8 cellular contexts compared by ENCODE assay signal in the genomic region with DNA sequence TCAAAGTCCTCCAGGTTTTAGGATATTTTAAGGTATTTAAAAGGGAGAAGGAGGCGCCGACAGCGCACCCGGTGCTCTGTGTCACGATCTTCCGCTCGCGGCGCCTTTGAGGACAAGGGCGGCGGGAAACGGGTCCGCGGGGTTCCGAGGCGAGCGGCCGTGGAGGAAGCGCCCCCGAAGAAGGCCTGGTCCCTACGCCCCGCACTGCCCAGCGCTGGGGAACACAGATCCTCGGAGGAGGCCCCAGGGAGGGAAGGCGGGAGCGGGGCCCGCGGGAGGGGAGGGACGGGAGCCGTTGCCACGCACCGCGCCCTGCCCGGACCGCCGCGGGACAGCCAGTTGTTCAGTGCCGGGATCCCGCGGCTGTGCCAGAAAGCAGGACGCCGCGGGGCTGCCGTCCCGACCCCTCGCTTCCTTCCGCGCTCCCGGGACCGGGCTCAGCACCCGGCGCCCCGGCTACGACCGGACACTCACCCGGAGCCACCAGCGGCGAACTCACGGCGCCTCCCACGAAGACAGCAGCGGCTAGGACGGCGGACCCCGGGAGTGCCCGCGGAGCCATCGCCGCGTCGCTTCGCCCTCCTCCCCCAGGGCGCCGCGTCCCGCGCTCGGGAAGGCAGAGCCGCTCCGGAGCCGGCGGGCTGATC. TPM values are rescaled to one million over a fixed set of nuclear protein-coding genes. Genes with fewer than 3 reads are reported as not detected.
DNase-seq lines count a peak whose midpoint lies in the region; ATAC-seq and TF ChIP-seq lines count a peak whose summit lies in the region.

No MANE protein-coding gene starts in this region.

- intact Hi-C loops in activated CD4-positive, alpha-beta T cell treated with anti-CD3 and anti-CD28 coated beads for 36 hours (cut with DNase I, micrococcal nuclease) = loop anchor here (1.0 to 10.0 kb wide), 11 partner anchors 30 to 1499 kb away; a partner anchor contains a TSS
- intact Hi-C loops in dorsolateral prefrontal cortex (cut with DNase I) = loop anchor here (5.0 to 10.0 kb wide), 4 partner anchors 84 to 1071 kb away; a partner anchor contains a TSS

- CTCF ChIA-PET in activated CD4-positive, alpha-beta T cell treated with anti-CD3 and anti-CD28 coated beads for 36 hours (lab: Charles Lee) = interaction anchor here (0.6 kb wide), 1 partner anchor 1638 kb away, joined by 3 read pairs; no protein-coding TSS in a partner anchor

- peak in 2 of 56 donors; percentile 3 to 7 for TF ChIP-seq CTCF in dorsolateral prefrontal cortex (IDR thresholded peaks at IDR 0.05 in 54 of 56, conservative IDR thresholded peaks at IDR 0.05 in 2 of 56; ENCODE audit: low read depth in 1 of 56, partially characterized antibody in 56 of 56)

- H3K27me3 ChIP-seq in HUES48 (ENCODE audit: control insufficient read depth, insufficient read depth, low read length) (peaks cover 16% of the 10 kb centered on the region), dorsolateral prefrontal cortex (no peaks in the 10 kb centered on the region)

- POLR2A ChIA-PET in activated CD4-positive, alpha-beta T cell treated with anti-CD3 and anti-CD28 coated beads for 36 hours (lab: Charles Lee) = no interaction called here

- H3K4me1 Mint-ChIP-seq in activated CD4-positive, alpha-beta T cell treated with anti-CD3 and anti-CD28 coated beads for 36 hours = peaks cover 35% of the 10 kb centered on the region

- H3K27ac Mint-ChIP-seq in activated CD4-positive, alpha-beta T cell treated with anti-CD3 and anti-CD28 coated beads for 36 hours = peak overlapping the region; percentile 94

- H3K27me3 Mint-ChIP-seq in activated CD4-positive, alpha-beta T cell treated with anti-CD3 and anti-CD28 coated beads for 36 hours = no peaks in the 10 kb centered on the region

- H3K9me3 ChIP-seq in HUES48 (ENCODE audit: control insufficient read depth, insufficient read depth, low read length) (no peaks in the 10 kb centered on the region), mesodermal cell (ENCODE audit: control insufficient read depth, low read length) (no peaks in the 10 kb centered on the region)

- H3K4me3 ChIP-seq in HUES48 (ENCODE audit: low read depth, low read length) = peak overlapping the region; percentile 80
- peak overlapping the region; percentile 58 to 98 (median 91) for H3K4me3 ChIP-seq in dorsolateral prefrontal cortex
- peak overlapping the region; percentile 73 for H3K4me3 ChIP-seq in mesodermal cell (ENCODE audit: extremely low read depth, insufficient read depth, low read length, poor library complexity, severe bottlenecking)

- H3K9me3 Mint-ChIP-seq in activated CD4-positive, alpha-beta T cell treated with anti-CD3 and anti-CD28 coated beads for 36 hours (ENCODE audit: low read depth) = no peaks in the 10 kb centered on the region

- H3K27ac ChIP-seq in HUES48 (ENCODE audit: low read depth, low read length) = peak overlapping the region; percentile 63
- peak overlapping the region in 58 of 59 donors; percentile 41 to 95 (median 88) for H3K27ac ChIP-seq in dorsolateral prefrontal cortex
- H3K27ac ChIP-seq in mesodermal cell (ENCODE audit: low read depth, low read length, severe bottlenecking) = peak overlapping the region; percentile 74

- H3K9ac ChIP-seq in HUES48 (ENCODE audit: low read depth, low read length) = peak overlapping the region; percentile 58

- peak; percentile 12 for ATAC-seq in GM21381 (IDR thresholded peaks at IDR 0.05; ENCODE audit: unreplicated experiment)
- peak; percentile 10 for ATAC-seq in activated CD4-positive, alpha-beta T cell treated with anti-CD3 and anti-CD28 coated beads for 36 hours

- H3K36me3 ChIP-seq in HUES48 (ENCODE audit: control insufficient read depth, insufficient read depth, low read length) (no peaks in the 10 kb centered on the region), mesodermal cell (ENCODE audit: control insufficient read depth, insufficient read depth, low read length) (no peaks in the 10 kb centered on the region)

- peak overlapping the region; percentile 84 for H3K4me3 Mint-ChIP-seq in activated CD4-positive, alpha-beta T cell treated with anti-CD3 and anti-CD28 coated beads for 36 hours

- H3K4me1 ChIP-seq in HUES48 (ENCODE audit: control insufficient read depth, insufficient read depth, low read length) (peaks cover 26% of the 10 kb centered on the region), mesodermal cell (ENCODE audit: control insufficient read depth, insufficient read depth, low read length, poor library complexity, severe bottlenecking) (peaks cover 11% of the 10 kb centered on the region)

- DNase-seq in ELR (ENCODE audit: low read depth) = peak; percentile 59
- peak; percentile 65 for DNase-seq in activated CD4-positive, alpha-beta T cell treated with anti-CD3 and anti-CD28 coated beads for 36 hours
- peak in 5 of 10 donors; percentile 11 to 60 (median 41) for DNase-seq in dorsolateral prefrontal cortex
- DNase-seq in stimulated activated naive CD4-positive, alpha-beta T cell (lab: John Stamatoyannopoulos, UW) = peak in 4 of 6 experiments; percentile 31 to 86 (median 56)
- no peak for DNase-seq in SHP77 (lab: John Stamatoyannopoulos, UW)

- peaks cover 5% of the 10 kb centered on the region for H3K36me3 Mint-ChIP-seq in activated CD4-positive, alpha-beta T cell treated with anti-CD3 and anti-CD28 coated beads for 36 hours (ENCODE audit: low read depth)

- 0% methylated on average over 46 to 63 of the region's 82 CpGs for WGBS in mesodermal cell (ENCODE audit: insufficient coverage in 2 of 2), 2 experiments

RNA-seq across cellular contexts. Expression of a gene that starts 0.3 kb away (rescaled TPM):
- 1 to 10 TPM; 8.5 to 9.5 TPM for total RNA-seq in activated CD4-positive, alpha-beta T cell treated with anti-CD3 and anti-CD28 coated beads for 36 hours
- total RNA-seq in dorsolateral prefrontal cortex = 10 to 100 TPM in 119 of 120 experiments, 1 to 10 TPM in 1; 9.3 to 58.1 (median 21.9) TPM
- 10.2 TPM for polyA plus RNA-seq in mesodermal cell (2013, experiment 1 of 2)
- polyA plus RNA-seq in mesodermal cell (2013, experiment 2 of 2) = 9.2 TPM

Comparison
In these comparisons a context has a peak if more than half of its experiments do, and no peak if none do; other contexts are left out.
1. DNase-seq: peak in ELR (single experiment), activated CD4-positive, alpha-beta T cell treated with anti-CD3 and anti-CD28 coated beads for 36 hours (single experiment) and stimulated activated naive CD4-positive, alpha-beta T cell (4 of 6); none in SHP77 (0 of 2).
2. Peak in every context shown above with its lines, with median percentiles within 50 percentile points of each other: H3K27ac ChIP-seq and H3K4me3 ChIP-seq.